Comparison of ENCODE assay signal across 14 cellular contexts in genomic region chr1:151606384-151606783, GRCh38. TPM values are rescaled to one million over a fixed set of nuclear protein-coding genes. Genes with fewer than 3 reads are reported as not detected.
A peak's percentile ranks its signal among the peaks of the same experiment; 100 is the strongest.
DNase-seq lines count a peak whose midpoint lies in the region; ATAC-seq and TF ChIP-seq lines count a peak whose summit lies in the region.
"Had no signal": no experiment of that assay in that cellular context is flagged by ENCODE, and none has a peak within 500 bp of the region (broad histone marks: within the 10 kb centered on the region; RNA-seq: fewer than 3 reads in every experiment).

No MANE protein-coding gene starts in this region.

- H3K27ac ChIP-seq in PC-3 (ENCODE audit: low read length) = peak overlapping the region; percentile 43
- H3K27ac ChIP-seq: heart right ventricle had no signal

- no peaks in the 10 kb centered on the region for H3F3A ChIP-seq in PC-3 (ENCODE audit: low read length, unreplicated experiment)

- BruUV-seq in PC-3 (replicated peaks; lab: Mats Ljungman, UMichigan) = no TSS peak

- H3K4me1 ChIP-seq in PC-3 (ENCODE audit: insufficient read depth, low read length) = peaks cover 33% of the 10 kb centered on the region

- H3K9me2 ChIP-seq in PC-3 (replicated peaks; ENCODE audit: low read length) = no peaks in the 10 kb centered on the region

- no peaks in the 10 kb centered on the region for H3K9me3 ChIP-seq in PC-3 (ENCODE audit: low read length)
- H3K9me3 ChIP-seq: heart right ventricle had no signal

- H3K36me3 ChIP-seq in PC-3 (ENCODE audit: low read depth, low read length) = no peaks in the 10 kb centered on the region
- H3K36me3 ChIP-seq: heart right ventricle had no signal

- peak overlapping the region; percentile 49 for H3K4me2 ChIP-seq in PC-3 (ENCODE audit: low read length)

- intact Hi-C loops in PC-3 (cut with micrococcal nuclease) (no loop called here), sciatic nerve (cut with DNase I) (no loop called here)

- no peaks in the 10 kb centered on the region for H3K79me2 ChIP-seq in PC-3 (ENCODE audit: low read length)

- no peak overlapping the region; the same call in 1 of the 2 replicates for H2AFZ ChIP-seq in PC-3 (ENCODE audit: low read length)

- POLR2A ChIA-PET in PC-3 (lab: Charles Lee; ENCODE audit: unreplicated experiment) = no interaction called here

- CTCF ChIA-PET in PC-3 (lab: Charles Lee) = no interaction called here

- H3K27me3 ChIP-seq in PC-3 (ENCODE audit: low read length) = no peaks in the 10 kb centered on the region

- ATAC-seq in PC-3 (peak; percentile 65), HG03342 (IDR thresholded peaks at IDR 0.05; ENCODE audit: unreplicated experiment) (no peak), sciatic nerve (no peak)
- ATAC-seq: heart right ventricle had no signal

- no peak overlapping the region for H3K9ac ChIP-seq in PC-3 (ENCODE audit: low read length)

- H4K20me1 ChIP-seq in PC-3 (ENCODE audit: low read length) = no peaks in the 10 kb centered on the region

- TF ChIP-seq CTCF in PC-3 (conservative IDR thresholded peaks at IDR 0.05; ENCODE audit: low read depth, low read length) (no peak), fibroblast of mammary gland (conservative IDR thresholded peaks at IDR 0.05; ENCODE audit: control insufficient read depth, insufficient read depth, low read depth, low read length) (no peak)

- H3K4me3 ChIP-seq in PC-3 (ENCODE audit: low read length) (no peak overlapping the region), fibroblast of mammary gland (ENCODE audit: control insufficient read depth, low read depth, low read length) (no peak overlapping the region)
- H3K4me3 ChIP-seq: heart right ventricle, lung, skin epidermis had no signal

- peak; percentile 26 for DNase-seq in NK-92 treated with Interleukin-12 subunit alpha and Interleukin-12 subunit beta, amount 100 ng/mL, for 24 hours (lab: John Stamatoyannopoulos, UW)
- DNase-seq in NK-92 (lab: John Stamatoyannopoulos, UW; ENCODE audit: unreplicated experiment) = no peak
- peak; percentile 99 for DNase-seq in PC-3
- peak; percentile 46 for DNase-seq in fibroblast of mammary gland (ENCODE audit: low read depth)
- peak; percentile 75 for DNase-seq in putamen (ENCODE audit: low spot score)
- no peak for DNase-seq in NCI-H146 treated with DMSO at 0.1 percent for 48 hours (lab: John Stamatoyannopoulos, UW; ENCODE audit: unreplicated experiment)
- DNase-seq in sciatic nerve (ENCODE audit: low spot score) = no peak
- DNase-seq: activated T-cell treated with anti-CD3 and anti-CD28 coated beads, Interleukin-2, amount 50 U/mL, for 24 hours; endodermal cell; heart right ventricle; NCI-H2029 had no signal

RNA-seq across cellular contexts. Expression of gene SNX27, which starts 5.5 kb away (rescaled TPM):
- total RNA-seq in PC-3 (2014; rRNA removed) = 25.1 and 34.8 TPM in 2 replicates
- 60.4 TPM for total RNA-seq in sciatic nerve

Comparison
In these comparisons a context has a peak if more than half of its experiments do, and no peak if none do; other contexts are left out.
1. DNase-seq: peak in NK-92 treated with Interleukin-12 subunit alpha and Interleukin-12 subunit beta, amount 100 ng/mL, for 24 hours (single experiment), PC-3 (single experiment), fibroblast of mammary gland (single experiment) and putamen (single experiment); none in NK-92 (single experiment), NCI-H146 treated with DMSO at 0.1 percent for 48 hours (single experiment) and sciatic nerve (single experiment).